Comparison of ENCODE assay signal across 15 cellular contexts in the genomic region with DNA sequence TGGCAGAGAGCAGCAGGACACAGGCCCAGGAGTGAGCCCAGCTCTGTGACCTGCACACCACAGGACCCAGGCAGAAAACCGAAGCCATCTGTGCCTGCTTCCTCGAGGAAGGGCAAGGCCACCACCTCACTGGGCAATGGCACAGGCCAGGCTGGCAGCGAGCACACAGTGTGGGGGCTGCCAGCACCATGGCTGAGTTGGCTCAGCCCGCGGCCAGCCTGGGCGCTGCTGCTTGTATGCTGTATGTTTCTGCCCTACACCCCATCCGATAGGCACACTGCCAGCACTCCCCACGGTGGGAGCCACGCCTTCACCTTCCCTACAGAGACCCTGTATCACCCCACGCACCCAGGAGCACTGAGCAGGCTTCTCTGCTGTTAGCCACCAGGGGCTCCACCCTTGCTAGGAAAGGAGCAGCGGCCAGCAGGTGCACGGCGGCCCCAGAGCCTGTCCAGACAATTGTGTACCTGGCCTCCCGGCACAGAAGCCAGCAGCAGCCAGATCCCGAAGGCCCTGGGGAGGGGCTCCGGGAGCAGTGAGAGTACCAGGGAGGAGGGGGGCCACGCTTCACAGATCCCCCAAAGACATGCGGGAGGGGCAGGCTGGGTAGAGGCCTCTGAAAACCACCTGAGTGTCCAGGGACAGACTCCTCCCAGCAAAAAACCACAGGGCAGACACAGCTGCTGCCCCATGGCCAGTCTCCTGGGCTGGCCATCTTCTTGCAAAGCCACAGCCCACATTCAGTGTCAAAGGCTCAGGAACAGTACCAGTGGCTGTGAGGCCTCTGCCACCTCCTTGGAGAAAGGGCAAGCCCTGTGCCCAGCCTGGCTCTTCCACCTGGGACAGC. TPM values are rescaled to one million over a fixed set of nuclear protein-coding genes. Genes with fewer than 3 reads are reported as not detected.
DNase-seq lines count a peak whose midpoint lies in the region; ATAC-seq and TF ChIP-seq lines count a peak whose summit lies in the region.
"Had no signal": no experiment of that assay in that cellular context is flagged by ENCODE, and none has a peak within 500 bp of the region (broad histone marks: within the 10 kb centered on the region; RNA-seq: fewer than 3 reads in every experiment).

No MANE protein-coding gene starts in this region.

- ATAC-seq in GM18909 (IDR thresholded peaks at IDR 0.05; ENCODE audit: poor library complexity, unreplicated experiment) (no peak), GM19328 (IDR thresholded peaks at IDR 0.05; ENCODE audit: unreplicated experiment) (no peak)

- H3K4me3 ChIP-seq in BLaER1, result no peak overlapping the region; the same call in 1 of the 2 replicates
- H3K4me3 ChIP-seq in epithelial cell of esophagus (ENCODE audit: low read length), result no peak overlapping the region
- H3K4me3 ChIP-seq in osteoblast (ENCODE audit: insufficient read depth, low read length), result no peak overlapping the region
- no peak overlapping the region for H3K4me3 ChIP-seq in tibial artery
- H3K4me3 ChIP-seq: lung had no signal

- H3K79me2 ChIP-seq in osteoblast (ENCODE audit: insufficient read depth, low read length), result peaks cover 31% of the 10 kb centered on the region

- H3K4me2 ChIP-seq in BLaER1 (peak overlapping the region; percentile 94), osteoblast (ENCODE audit: insufficient read depth, low read length) (no peak overlapping the region)

- intact Hi-C loops in tibial artery (cut with DNase I; ENCODE audit: low total_unique reads), result no loop called here

- H3K9me3 ChIP-seq in BLaER1, result no peaks in the 10 kb centered on the region
- no peaks in the 10 kb centered on the region for H3K9me3 ChIP-seq in osteoblast (ENCODE audit: low read depth, low read length)
- no peaks in the 10 kb centered on the region for H3K9me3 ChIP-seq in tibial artery

- DNase-seq in LHCN-M2 (ENCODE audit: low read depth) (peak; percentile 62), epithelial cell of esophagus (ENCODE audit: low read depth) (no peak), osteoblast (ENCODE audit: insufficient read length, low spot score, missing footprints) (peak; percentile 77), tibial artery (no peak), NK-92 (lab: John Stamatoyannopoulos, UW; ENCODE audit: unreplicated experiment) (no peak)
- DNase-seq: activated CD8-positive, alpha-beta memory T cell treated with anti-CD3 and anti-CD28 coated beads for 24 hours; central memory CD4-positive, alpha-beta T cell; DMS53; hippocampal formation; KBM-7; NCI-H1436 treated with DMSO at 0.1 percent for 48 hours had no signal

- no peaks in the 10 kb centered on the region; the same call in 1 of the 2 replicates for H3K27me3 ChIP-seq in BLaER1
- no peaks in the 10 kb centered on the region for H3K27me3 ChIP-seq in osteoblast (ENCODE audit: insufficient read depth, low read length)
- no peaks in the 10 kb centered on the region for H3K27me3 ChIP-seq in tibial artery

- H3K9ac ChIP-seq in BLaER1, result no peak overlapping the region

- peak; percentile 16 for TF ChIP-seq CTCF in epithelial cell of esophagus (IDR thresholded peaks at IDR 0.05; ENCODE audit: insufficient read depth, low read depth, low read length, missing control alignments)
- TF ChIP-seq CTCF in osteoblast (IDR thresholded peaks at IDR 0.05; ENCODE audit: extremely low read depth, low read depth, low read length), result no peak
- no peak for TF ChIP-seq CTCF in tibial artery (IDR thresholded peaks at IDR 0.05)

- H3K36me3 ChIP-seq in BLaER1 (peaks cover 81% of the 10 kb centered on the region), osteoblast (ENCODE audit: insufficient read depth, low read length) (peaks cover 37% of the 10 kb centered on the region), tibial artery (peaks cover 12 to 81% (median 43%) of the 10 kb centered on the region in 3 donors)

- no peak overlapping the region for H2AFZ ChIP-seq in osteoblast (ENCODE audit: low read length)

- peaks cover 100% of the 10 kb centered on the region for H4K20me1 ChIP-seq in BLaER1
- H4K20me1 ChIP-seq in osteoblast (ENCODE audit: insufficient read depth, low read length), result peaks cover 62% of the 10 kb centered on the region

- H3K27ac ChIP-seq in BLaER1, result no peak overlapping the region
- no peak overlapping the region for H3K27ac ChIP-seq in osteoblast (ENCODE audit: low read depth, low read length)
- H3K27ac ChIP-seq in tibial artery, result no peak overlapping the region

- H3K4me1 ChIP-seq in BLaER1, result peaks cover 99% of the 10 kb centered on the region
- H3K4me1 ChIP-seq in osteoblast (ENCODE audit: insufficient read depth, low read length), result peaks cover 14% of the 10 kb centered on the region
- peaks cover 3 to 23% (median 13%) of the 10 kb centered on the region in 4 donors for H3K4me1 ChIP-seq in tibial artery

RNA-seq across cellular contexts. Expression of gene MLLT1, which starts 56.1 kb away (rescaled TPM):
- total RNA-seq in LHCN-M2 (2014; rRNA removed) (18.5 and 19.6 TPM in 2 replicates), osteoblast (14.7 and 15.9 TPM in 2 replicates)
- 31.7 TPM for polyA plus RNA-seq in LHCN-M2 (2012)

Comparison
In these comparisons a context has a peak if more than half of its experiments do, and no peak if none do; other contexts are left out.
1. DNase-seq: peak in LHCN-M2 (single experiment) and osteoblast (single experiment); none in epithelial cell of esophagus (single experiment), tibial artery (0 of 2) and NK-92 (single experiment).